In genomic region chr11:116707746-116708145, GRCh38 we compare ENCODE assay signal across 1 cellular context.
TF ChIP-seq lines count a peak whose summit lies in the region.

No MANE protein-coding gene starts in this region.

TF ChIP-seq in HepG2, 621 proteins besides CTCF, POLR2A, EP300 and RAD21 (continued from another document):
- TF ChIP-seq PREB (CRISPR knock-in tag; IDR thresholded peaks at IDR 0.05) (no peak), ZFP36L1 (CRISPR knock-in tag; IDR thresholded peaks at IDR 0.05) (no peak), ZNF124 (CRISPR knock-in tag; IDR thresholded peaks at IDR 0.05) (no peak), BRD4 (CRISPR knock-in tag; IDR thresholded peaks at IDR 0.05) (no peak), LCORL (IDR thresholded peaks at IDR 0.05) (no peak), LCORL (CRISPR knock-in tag; IDR thresholded peaks at IDR 0.05) (no peak), ZXDC (CRISPR knock-in tag; IDR thresholded peaks at IDR 0.05) (no peak), RXRA (CRISPR knock-in tag; IDR thresholded peaks at IDR 0.05) (no peak), ZNF790 (CRISPR knock-in tag; IDR thresholded peaks at IDR 0.05; ENCODE audit: borderline replicate concordance) (no peak), CBX2 (IDR thresholded peaks at IDR 0.05; ENCODE audit: low read depth, low read length) (no peak), CBX2 (CRISPR knock-in tag; IDR thresholded peaks at IDR 0.05; ENCODE audit: low read depth) (no peak), STAG1 (CRISPR knock-in tag; IDR thresholded peaks at IDR 0.05) (no peak)
